ENCODE assay signal across 1 cellular context in genomic region chr11:6557761-6558674, GRCh38.
TF ChIP-seq lines count a peak whose summit lies in the region.

No MANE protein-coding gene starts in this region.

TF ChIP-seq in K562, 482 proteins besides CTCF, POLR2A, EP300 and RAD21:
- 0 out of 2 replicates have a peak, but pooled peaks have one; percentile 13 for TF ChIP-seq POLR2G (IDR thresholded peaks at IDR 0.05; ENCODE audit: low read depth, low read length)
- no peak for TF ChIP-seq HMGN3 (IDR thresholded peaks at IDR 0.05; ENCODE audit: borderline replicate concordance, extremely low read depth, insufficient read length, low read depth, low read length)
- TF ChIP-seq ASH1L (IDR thresholded peaks at IDR 0.05; ENCODE audit: borderline replicate concordance, low read depth, partially characterized antibody): no peak
